14 cellular contexts compared by ENCODE assay signal in the genomic region with DNA sequence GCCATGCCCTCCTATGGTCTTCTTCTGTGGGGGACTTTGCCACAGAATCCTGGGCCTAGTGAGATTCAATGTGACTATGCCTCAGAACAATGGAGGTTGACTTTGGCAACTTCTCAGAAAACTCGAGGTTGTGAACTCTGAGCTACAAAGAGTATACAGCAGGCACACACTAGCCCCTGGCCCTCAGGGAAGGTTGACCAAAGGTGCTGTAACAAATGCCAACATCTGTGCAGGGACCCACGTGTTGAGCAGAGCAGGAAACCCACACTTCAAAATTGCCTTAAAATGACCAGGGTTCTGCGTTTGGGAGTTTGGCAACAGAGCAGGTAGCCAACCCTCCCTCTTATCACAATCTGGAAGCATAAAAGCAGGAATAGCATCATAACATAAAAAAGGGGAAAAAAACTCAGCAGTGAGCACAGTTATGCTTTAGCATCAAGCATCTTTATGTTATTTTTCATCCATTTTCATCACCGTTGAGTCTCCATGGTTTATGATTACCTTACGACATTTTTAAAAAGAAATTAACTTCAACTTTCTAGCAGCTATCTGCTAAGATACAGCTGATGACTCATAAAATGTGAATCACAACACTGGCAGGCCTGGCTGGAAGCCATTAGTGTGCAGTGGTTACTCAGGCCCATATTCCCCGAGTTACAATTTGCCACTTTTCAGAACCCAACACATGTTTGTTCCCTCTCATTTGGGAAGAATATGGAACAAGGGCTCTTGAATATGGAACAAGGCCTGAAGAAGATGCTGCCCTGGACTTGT. TPM values are rescaled to one million over a fixed set of nuclear protein-coding genes. Genes with fewer than 3 reads are reported as not detected.
DNase-seq lines count a peak whose midpoint lies in the region; ATAC-seq and TF ChIP-seq lines count a peak whose summit lies in the region.
"Had no signal": no experiment of that assay in that cellular context is flagged by ENCODE, and none has a peak within 500 bp of the region (broad histone marks: within the 10 kb centered on the region; RNA-seq: fewer than 3 reads in every experiment).

No MANE protein-coding gene starts in this region.

- POLR2A ChIA-PET in RWPE1 (lab: Yijun Ruan, JAX; ENCODE audit: low non-redundant PET) = no interaction called here

- H2AFZ ChIP-seq in GM23248 = no peak overlapping the region

- peaks cover 21% of the 10 kb centered on the region for H3F3A ChIP-seq in GM23248 (ENCODE audit: insufficient read depth)

- H3K79me2 ChIP-seq in GM23248 (ENCODE audit: insufficient read depth) = no peaks in the 10 kb centered on the region

- H4K20me1 ChIP-seq in GM23248 (ENCODE audit: insufficient read depth) = no peaks in the 10 kb centered on the region

- WGBS in GM23248 (ENCODE audit: low coverage in 1 of 2, low lambda C conversion rate in 2 of 2, missing lambda C conversion rate in 2 of 2), 2 experiments = 31 to 37% methylated on average over 6 of the region's 6 CpGs

- H3K9me2 ChIP-seq in GM23248 (ENCODE audit: insufficient read depth) = no peaks in the 10 kb centered on the region

- in situ Hi-C loops in GM23248 (cut with MboI) = no loop called here

- H3K4me3 ChIP-seq in GM23248 (no peak overlapping the region), lower lobe of right lung (no peak overlapping the region)

- intact Hi-C loops in lower lobe of right lung (cut with DNase I) = no loop called here

- DNase-seq in GM23248 (peak; percentile 95), RWPE1 (ENCODE audit: low spot score) (peak; percentile 81), fibroblast of gingiva (ENCODE audit: low read depth) (peak; percentile 50), stromal cell of bone marrow (ENCODE audit: low read depth) (peak; percentile 67), NCI-H1694 (lab: John Stamatoyannopoulos, UW) (no peak), lower lobe of right lung (no peak)
- DNase-seq: activated CD4-positive, CD25-positive, alpha-beta regulatory T cell; activated T-cell treated with anti-CD3 and anti-CD28 coated beads, Interleukin-2, amount 50 U/mL, for 4 hours; DND-41; left ventricle myocardium superior; SHP77 treated with DMSO at 0.1 percent for 48 hours had no signal

- H3K27ac ChIP-seq in GM23248 (no peak overlapping the region), RWPE1 (peak overlapping the region; percentile 60), lower lobe of right lung (no peak overlapping the region)

- CTCF ChIA-PET in RWPE1 (lab: Yijun Ruan, JAX) = interaction anchor here (0.6 kb wide), 2 partner anchors 264 to 510 kb away, joined by 3 to 7 read pairs; no protein-coding TSS in a partner anchor

- TF ChIP-seq CTCF in RWPE1 (conservative IDR thresholded peaks at IDR 0.05; ENCODE audit: low read depth) (no peak), lower lobe of right lung (IDR thresholded peaks at IDR 0.05) (no peak)

- peaks cover 8% of the 10 kb centered on the region for H3K4me1 ChIP-seq in GM23248 (ENCODE audit: insufficient read depth)
- H3K4me1 ChIP-seq in lower lobe of right lung = no peaks in the 10 kb centered on the region

- H3K9me3 ChIP-seq in GM23248 (ENCODE audit: low read depth) (no peaks in the 10 kb centered on the region), lower lobe of right lung (no peaks in the 10 kb centered on the region)

- H3K4me2 ChIP-seq in GM23248 (ENCODE audit: unreplicated experiment) = no peak overlapping the region

- peaks cover 21% of the 10 kb centered on the region for H3K27me3 ChIP-seq in GM23248 (replicated peaks; ENCODE audit: insufficient read depth)
- H3K27me3 ChIP-seq in lower lobe of right lung (ENCODE audit: low read depth) = peaks cover 13% of the 10 kb centered on the region

- H3K36me3 ChIP-seq in GM23248 (ENCODE audit: low read depth) (no peaks in the 10 kb centered on the region), lower lobe of right lung (no peaks in the 10 kb centered on the region)

- H3K9ac ChIP-seq in GM23248 = no peak overlapping the region

- ATAC-seq in GM21381 (IDR thresholded peaks at IDR 0.05; ENCODE audit: unreplicated experiment) (no peak), lower lobe of right lung (no peak)
- ATAC-seq: activated T-cell treated with anti-CD3 and anti-CD28 coated beads, Interleukin-2, amount 50 U/mL, for 4 hours; left ventricle myocardium superior had no signal

RNA-seq across cellular contexts. Expression of gene PRLHR, which starts 11.1 kb away (rescaled TPM):
- not detected in 2 replicates for total RNA-seq in GM23248 (2014; rRNA removed; shearing (Covaris generic))
- polyA plus RNA-seq in GM23248 (2016; fragmentation: Nextera tagmentation; extraction: Ambion mirVana) = not detected in 2 replicates
- not detected for total RNA-seq in lower lobe of right lung
- total RNA-seq: activated T-cell treated with anti-CD3 and anti-CD28 coated beads, Interleukin-2, amount 50 U/mL, for 4 hours; left ventricle myocardium superior; omental fat pad had no signal
- polyA plus RNA-seq: IgD-negative memory B cell had no signal

Comparison
In these comparisons a context has a peak if more than half of its experiments do, and no peak if none do; other contexts are left out.
1. DNase-seq: peak in GM23248 (single experiment), RWPE1 (single experiment), fibroblast of gingiva (single experiment) and stromal cell of bone marrow (single experiment); none in NCI-H1694 (single experiment) and lower lobe of right lung (single experiment).